In genomic region chr3:13849018-13849417, GRCh38 we compare ENCODE assay signal across 23 cellular contexts. TPM values are rescaled to one million over a fixed set of nuclear protein-coding genes. Genes with fewer than 3 reads are reported as not detected.
DNase-seq lines count a peak whose midpoint lies in the region; ATAC-seq, FAIRE-seq and TF ChIP-seq lines count a peak whose summit lies in the region.
"Had no signal": no experiment of that assay in that cellular context is flagged by ENCODE, and none has a peak within 500 bp of the region (broad histone marks: within the 10 kb centered on the region; RNA-seq: fewer than 3 reads in every experiment).

No MANE protein-coding gene starts in this region.

- H3K9me3 Mint-ChIP-seq in Calu3 (ENCODE audit: low read depth, unreplicated experiment) (no peaks in the 10 kb centered on the region), type B pancreatic cell (no peaks in the 10 kb centered on the region)
- H3K9me3 Mint-ChIP-seq: CD4-positive, alpha-beta T cell had no signal

- peaks cover 5% of the 10 kb centered on the region for H3K9me1 ChIP-seq in K562 (ENCODE audit: control insufficient read depth, insufficient read depth, low read length)

- no peak for TF ChIP-seq CTCF in Calu3 (IDR thresholded peaks at IDR 0.05; ENCODE audit: unreplicated experiment)
- TF ChIP-seq CTCF in PC-3 (conservative IDR thresholded peaks at IDR 0.05; ENCODE audit: low read depth, low read length) = no peak
- no peak for TF ChIP-seq CTCF in K562 (IDR thresholded peaks at IDR 0.05 in 2 of 3, conservative IDR thresholded peaks at IDR 0.05 in 1 of 3; ENCODE audit: insufficient read depth in 2 of 3, low read depth in 1 of 3, low read length in 3 of 3)
- no peak for TF ChIP-seq CTCF in type B pancreatic cell (conservative IDR thresholded peaks at IDR 0.05)

- H3K36me3 Mint-ChIP-seq in Calu3 (ENCODE audit: insufficient read depth, unreplicated experiment) = no peaks in the 10 kb centered on the region
- H3K36me3 Mint-ChIP-seq in type B pancreatic cell = no peaks in the 10 kb centered on the region

- WGBS in K562 (ENCODE audit: insufficient coverage, low coverage, missing lambda C conversion rate) = under 1% methylated on average over 5 of the region's 5 CpGs

- BruUV-seq in Calu3 (replicated peaks; lab: Mats Ljungman, UMichigan) (no TSS peak), PC-3 (replicated peaks; lab: Mats Ljungman, UMichigan) (no TSS peak), K562 (replicated peaks; lab: Mats Ljungman, UMichigan) (no TSS peak)

- FAIRE-seq in K562 (lab: Jason Lieb, UNC) = no peak
- FAIRE-seq: A549, GM19239, HepG2 had no signal

- H3K4me2 ChIP-seq in PC-3 (ENCODE audit: low read length) = peak overlapping the region; percentile 43; the same call in 1 of the 2 replicates
- H3K4me2 ChIP-seq in K562 (ENCODE audit: insufficient read depth, low read length) = no peak overlapping the region
- H3K4me2 ChIP-seq: A549, KMS-11 had no signal

- in situ Hi-C loops in K562 (cut with MboI) = no loop called here

- no peak for TF ChIP-seq EP300 in K562 (IDR thresholded peaks at IDR 0.05; ENCODE audit: low read length)

- H3K9me3 ChIP-seq in PC-3 (ENCODE audit: low read length) (no peaks in the 10 kb centered on the region), K562 (replicated peaks; ENCODE audit: control insufficient read depth, insufficient read depth, low read depth, low read length) (no peaks in the 10 kb centered on the region)
- H3K9me3 ChIP-seq: A549, Caco-2, HAP-1 had no signal

- no peak overlapping the region for H3K4me3 ChIP-seq in PC-3 (ENCODE audit: low read length)
- no peak overlapping the region for H3K4me3 ChIP-seq in K562
- H3K4me3 ChIP-seq: A549, GM23248, HAP-1 had no signal

- H3F3A ChIP-seq in PC-3 (ENCODE audit: low read length, unreplicated experiment) = peaks cover 6% of the 10 kb centered on the region

- no peak for TF ChIP-seq POLR2A in K562 (conservative IDR thresholded peaks at IDR 0.05)

- no peak overlapping the region for H3K9ac ChIP-seq in PC-3 (ENCODE audit: low read length)
- H3K9ac ChIP-seq in K562 (ENCODE audit: insufficient read depth in 1 of 2, low read depth in 2 of 2, low read length in 2 of 2) = no peak overlapping the region
- H3K9ac ChIP-seq: GM23248, KMS-11 had no signal

- POLR2A ChIA-PET in PC-3 (lab: Charles Lee; ENCODE audit: unreplicated experiment) = no interaction called here
- POLR2A ChIA-PET in K562 (lab: Yijun Ruan, JAX) = interaction anchor here (1.1 kb wide), 1 partner anchor 11 kb away, joined by 3 read pairs; no protein-coding TSS in a partner anchor

- peak overlapping the region; percentile 73 for H3K27ac Mint-ChIP-seq in Calu3 (ENCODE audit: unreplicated experiment)
- peak overlapping the region; percentile 57 for H3K27ac Mint-ChIP-seq in type B pancreatic cell
- H3K27ac Mint-ChIP-seq: CD4-positive, alpha-beta T cell had no signal

- H3K27me3 ChIP-seq in PC-3 (ENCODE audit: low read length) = no peaks in the 10 kb centered on the region
- H3K27me3 ChIP-seq in K562 (ENCODE audit: control insufficient read depth in 2 of 2, insufficient read depth in 2 of 2, low read length in 2 of 2) = peaks cover 31 to 57% of the 10 kb centered on the region in 2 experiments

- peaks cover 14% of the 10 kb centered on the region; the same call in 1 of the 2 replicates for H3K36me3 ChIP-seq in PC-3 (ENCODE audit: low read depth, low read length)
- H3K36me3 ChIP-seq in K562 (ENCODE audit: control insufficient read depth, insufficient read depth, low read length) = no peaks in the 10 kb centered on the region
- H3K36me3 ChIP-seq: HAP-1 had no signal

- no peak for TF ChIP-seq RAD21 in K562 (CRISPR knock-in tag; conservative IDR thresholded peaks at IDR 0.05 in 1 of 2, IDR thresholded peaks at IDR 0.05 in 1 of 2)

- no peaks in the 10 kb centered on the region for H3K27me3 Mint-ChIP-seq in Calu3 (ENCODE audit: unreplicated experiment)
- H3K27me3 Mint-ChIP-seq in type B pancreatic cell = no peaks in the 10 kb centered on the region
- H3K27me3 Mint-ChIP-seq: CD4-positive, alpha-beta T cell had no signal

- no peak overlapping the region for H3K4me3 Mint-ChIP-seq in Calu3 (ENCODE audit: low read depth, unreplicated experiment)
- H3K4me3 Mint-ChIP-seq in type B pancreatic cell = no peak overlapping the region
- H3K4me3 Mint-ChIP-seq: CD4-positive, alpha-beta T cell had no signal

- H3K9me2 ChIP-seq in PC-3 (replicated peaks; ENCODE audit: low read length) = no peaks in the 10 kb centered on the region

- CTCF ChIA-PET in Calu3 (lab: Charles Lee) = interaction anchor here (1.1 kb wide), 1 partner anchor 11 kb away, joined by 3 read pairs; no protein-coding TSS in a partner anchor
- CTCF ChIA-PET in PC-3 (lab: Charles Lee) = no interaction called here
- CTCF ChIA-PET in K562 (lab: Yijun Ruan, JAX; ENCODE audit: low intra/inter-chr PET ratio) = no interaction called here

- peaks cover 41% of the 10 kb centered on the region for H3K4me1 Mint-ChIP-seq in Calu3 (ENCODE audit: low read depth, unreplicated experiment)
- peaks cover 6% of the 10 kb centered on the region for H3K4me1 Mint-ChIP-seq in type B pancreatic cell (ENCODE audit: unreplicated experiment)

- H2AFZ ChIP-seq in PC-3 (ENCODE audit: low read length) (no peak overlapping the region), K562 (ENCODE audit: low read depth, low read length) (no peak overlapping the region)
- H2AFZ ChIP-seq: GM23248 had no signal

- H3K4me1 ChIP-seq in PC-3 (ENCODE audit: insufficient read depth, low read length) = peaks cover 54% of the 10 kb centered on the region
- H3K4me1 ChIP-seq in K562 (replicated peaks in 1 of 2; ENCODE audit: control insufficient read depth in 2 of 2, insufficient read depth in 2 of 2, low read length in 2 of 2) = no peaks in the 10 kb centered on the region; a peak in 2 of 5 replicates
- H3K4me1 ChIP-seq: A549, HAP-1 had no signal

- DNase-seq in Calu3 (no peak), PC-3 (no peak), K562 (ENCODE audit: extremely low read depth in 1 of 4, low spot score in 3 of 4) (no peak), type B pancreatic cell (ENCODE audit: extremely low spot score, unreplicated experiment) (no peak)
- DNase-seq in activated naive CD4-positive, alpha-beta T cell (lab: John Stamatoyannopoulos, UW) = no peak
- DNase-seq: AML-193; Caco-2; CD4-positive, alpha-beta T cell; DMS153; DMS79; GDM1; GM23248 had no signal

- H3K79me2 ChIP-seq in PC-3 (ENCODE audit: low read length) (peaks cover 41% of the 10 kb centered on the region), K562 (ENCODE audit: control insufficient read depth, insufficient read depth, low read length) (no peaks in the 10 kb centered on the region)

- ATAC-seq in PC-3 (no peak), K562 (no peak), HG02870 (IDR thresholded peaks at IDR 0.05; ENCODE audit: unreplicated experiment) (no peak), GM18870 (IDR thresholded peaks at IDR 0.05; ENCODE audit: unreplicated experiment) (no peak)
- ATAC-seq: A549, HepG2 had no signal

- intact Hi-C loops in Calu3 (cut with micrococcal nuclease; ENCODE audit: unreplicated experiment) = no loop called here
- intact Hi-C loops in PC-3 (cut with micrococcal nuclease) = no loop called here
- intact Hi-C loops in K562 (cut with micrococcal nuclease) = no loop called here

- no peaks in the 10 kb centered on the region for H4K20me1 ChIP-seq in PC-3 (ENCODE audit: low read length)
- peaks cover 29% of the 10 kb centered on the region for H4K20me1 ChIP-seq in K562 (replicated peaks; ENCODE audit: control insufficient read depth, insufficient read depth, low read length)

- H3K27ac ChIP-seq in PC-3 (ENCODE audit: low read length) (no peak overlapping the region), K562 (ENCODE audit: extremely low read depth, low read depth, low read length) (no peak overlapping the region)
- H3K27ac ChIP-seq: 22Rv1, A549, C4-2B, GM23248, KMS-11 had no signal

TF ChIP-seq in K562, 482 proteins besides CTCF, POLR2A, EP300 and RAD21:
- TF ChIP-seq PHTF2 (CRISPR knock-in tag; IDR thresholded peaks at IDR 0.05) (no peak), CEBPB (tag; IDR thresholded peaks at IDR 0.05) (peak; percentile 52), LCOR (CRISPR knock-in tag; IDR thresholded peaks at IDR 0.05) (no peak), KDM4B (IDR thresholded peaks at IDR 0.05; ENCODE audit: borderline replicate concordance in 2 of 2, low read depth in 1 of 2) (no peak), LEF1 (IDR thresholded peaks at IDR 0.05) (no peak)

RNA-seq across cellular contexts. Expression of gene WNT7A, which starts 30.9 kb away (rescaled TPM):
- 2.7 and 3.5 TPM in 2 replicates for total RNA-seq in Calu3 (2022)
- 16.2 and 18.1 TPM in 2 replicates for total RNA-seq in PC-3 (2014; rRNA removed)
- not detected in 2 replicates for total RNA-seq in K562 (2011; cell fraction: chromatin; rRNA removed; ENCODE audit: low replicate concordance)
- not detected in 2 replicates for total RNA-seq in K562 (2011; cell fraction: nucleolus; rRNA removed)
- total RNA-seq in K562 (2011; cell fraction: nucleoplasm; rRNA removed) = not detected in 2 replicates
- total RNA-seq in K562 (2014; rRNA removed) = not detected in 2 replicates
- not detected in 2 replicates for total RNA-seq in K562 (2014; rRNA removed; fragmentation: Illumina TruSeq; extraction: Trizol)
- not detected in 2 replicates for total RNA-seq in K562 (2015; rRNA removed; fragmentation: Illumina TruSeq; extraction: Trizol)
- total RNA-seq in K562 (2021) = not detected in 2 replicates
- polyA plus RNA-seq in K562 (2011; rRNA removed) = 0.03 TPM in 1 of 2 replicates, not detected in the other
- polyA plus RNA-seq in K562 (2011; cell fraction: cytosol; rRNA removed) = 0.07 TPM in 1 of 2 replicates, not detected in the other
- not detected in 2 replicates for polyA plus RNA-seq in K562 (2011; cell fraction: nucleus; rRNA removed)
- polyA plus RNA-seq in K562 (2012) = 0.05 TPM in 1 of 2 replicates, not detected in the other
- polyA plus RNA-seq in K562 (2014; fragmentation: Illumina TruSeq; extraction: Trizol) = not detected in 2 replicates
- not detected for polyA plus RNA-seq in K562 (2014; fragmentation: Nextera tagmentation; extraction: Ambion mirVana)
- not detected in 2 replicates for polyA plus RNA-seq in K562 (2014; rRNA removed)
- not detected in 2 replicates for polyA minus RNA-seq in K562 (2011; rRNA and poly(A)+ RNA removed)
- not detected in 2 replicates for polyA minus RNA-seq in K562 (2011; cell fraction: cytosol; rRNA and poly(A)+ RNA removed)
- not detected in 2 replicates for polyA minus RNA-seq in K562 (2011; cell fraction: nucleus; rRNA and poly(A)+ RNA removed)
- total RNA-seq in type B pancreatic cell (ENCODE audit: low replicate concordance) = 3.4 and 15.1 TPM in 2 replicates
- total RNA-seq: GM23248, H4, HepG2 had no signal
- polyA plus RNA-seq: BJ, GM23248, HepG2 had no signal
